Comparison of ENCODE assay signal across 1 cellular context in genomic region chr2:208163489-208163888, GRCh38.
TF ChIP-seq lines count a peak whose summit lies in the region.

A gene with protein sequence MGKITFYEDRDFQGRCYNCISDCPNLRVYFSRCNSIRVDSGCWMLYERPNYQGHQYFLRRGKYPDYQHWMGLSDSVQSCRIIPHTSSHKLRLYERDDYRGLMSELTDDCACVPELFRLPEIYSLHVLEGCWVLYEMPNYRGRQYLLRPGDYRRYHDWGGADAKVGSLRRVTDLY (minus strand): TSS chr2:208163589. CDS start chr2:208163556, 33 bp downstream.

TF ChIP-seq in GM23338, 12 proteins besides CTCF, POLR2A, EP300 and RAD21:
- no peak for TF ChIP-seq JUNB (IDR thresholded peaks at IDR 0.05; ENCODE audit: unreplicated experiment)
- no peak for TF ChIP-seq CREB1 (CRISPR knock-in tag; IDR thresholded peaks at IDR 0.05; ENCODE audit: low read depth)
- TF ChIP-seq, protein P1, sequence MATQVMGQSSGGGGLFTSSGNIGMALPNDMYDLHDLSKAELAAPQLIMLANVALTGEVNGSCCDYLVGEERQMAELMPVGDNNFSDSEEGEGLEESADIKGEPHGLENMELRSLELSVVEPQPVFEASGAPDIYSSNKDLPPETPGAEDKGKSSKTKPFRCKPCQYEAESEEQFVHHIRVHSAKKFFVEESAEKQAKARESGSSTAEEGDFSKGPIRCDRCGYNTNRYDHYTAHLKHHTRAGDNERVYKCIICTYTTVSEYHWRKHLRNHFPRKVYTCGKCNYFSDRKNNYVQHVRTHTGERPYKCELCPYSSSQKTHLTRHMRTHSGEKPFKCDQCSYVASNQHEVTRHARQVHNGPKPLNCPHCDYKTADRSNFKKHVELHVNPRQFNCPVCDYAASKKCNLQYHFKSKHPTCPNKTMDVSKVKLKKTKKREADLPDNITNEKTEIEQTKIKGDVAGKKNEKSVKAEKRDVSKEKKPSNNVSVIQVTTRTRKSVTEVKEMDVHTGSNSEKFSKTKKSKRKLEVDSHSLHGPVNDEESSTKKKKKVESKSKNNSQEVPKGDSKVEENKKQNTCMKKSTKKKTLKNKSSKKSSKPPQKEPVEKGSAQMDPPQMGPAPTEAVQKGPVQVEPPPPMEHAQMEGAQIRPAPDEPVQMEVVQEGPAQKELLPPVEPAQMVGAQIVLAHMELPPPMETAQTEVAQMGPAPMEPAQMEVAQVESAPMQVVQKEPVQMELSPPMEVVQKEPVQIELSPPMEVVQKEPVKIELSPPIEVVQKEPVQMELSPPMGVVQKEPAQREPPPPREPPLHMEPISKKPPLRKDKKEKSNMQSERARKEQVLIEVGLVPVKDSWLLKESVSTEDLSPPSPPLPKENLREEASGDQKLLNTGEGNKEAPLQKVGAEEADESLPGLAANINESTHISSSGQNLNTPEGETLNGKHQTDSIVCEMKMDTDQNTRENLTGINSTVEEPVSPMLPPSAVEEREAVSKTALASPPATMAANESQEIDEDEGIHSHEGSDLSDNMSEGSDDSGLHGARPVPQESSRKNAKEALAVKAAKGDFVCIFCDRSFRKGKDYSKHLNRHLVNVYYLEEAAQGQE (IDR thresholded peaks at IDR 0.05; ENCODE audit: unreplicated experiment), result no peak
- no peak for TF ChIP-seq EZH2phosphoT487 (IDR thresholded peaks at IDR 0.05; ENCODE audit: unreplicated experiment)
- TF ChIP-seq STAT1 (IDR thresholded peaks at IDR 0.05; ENCODE audit: unreplicated experiment), result no peak
- TF ChIP-seq, protein P2, sequence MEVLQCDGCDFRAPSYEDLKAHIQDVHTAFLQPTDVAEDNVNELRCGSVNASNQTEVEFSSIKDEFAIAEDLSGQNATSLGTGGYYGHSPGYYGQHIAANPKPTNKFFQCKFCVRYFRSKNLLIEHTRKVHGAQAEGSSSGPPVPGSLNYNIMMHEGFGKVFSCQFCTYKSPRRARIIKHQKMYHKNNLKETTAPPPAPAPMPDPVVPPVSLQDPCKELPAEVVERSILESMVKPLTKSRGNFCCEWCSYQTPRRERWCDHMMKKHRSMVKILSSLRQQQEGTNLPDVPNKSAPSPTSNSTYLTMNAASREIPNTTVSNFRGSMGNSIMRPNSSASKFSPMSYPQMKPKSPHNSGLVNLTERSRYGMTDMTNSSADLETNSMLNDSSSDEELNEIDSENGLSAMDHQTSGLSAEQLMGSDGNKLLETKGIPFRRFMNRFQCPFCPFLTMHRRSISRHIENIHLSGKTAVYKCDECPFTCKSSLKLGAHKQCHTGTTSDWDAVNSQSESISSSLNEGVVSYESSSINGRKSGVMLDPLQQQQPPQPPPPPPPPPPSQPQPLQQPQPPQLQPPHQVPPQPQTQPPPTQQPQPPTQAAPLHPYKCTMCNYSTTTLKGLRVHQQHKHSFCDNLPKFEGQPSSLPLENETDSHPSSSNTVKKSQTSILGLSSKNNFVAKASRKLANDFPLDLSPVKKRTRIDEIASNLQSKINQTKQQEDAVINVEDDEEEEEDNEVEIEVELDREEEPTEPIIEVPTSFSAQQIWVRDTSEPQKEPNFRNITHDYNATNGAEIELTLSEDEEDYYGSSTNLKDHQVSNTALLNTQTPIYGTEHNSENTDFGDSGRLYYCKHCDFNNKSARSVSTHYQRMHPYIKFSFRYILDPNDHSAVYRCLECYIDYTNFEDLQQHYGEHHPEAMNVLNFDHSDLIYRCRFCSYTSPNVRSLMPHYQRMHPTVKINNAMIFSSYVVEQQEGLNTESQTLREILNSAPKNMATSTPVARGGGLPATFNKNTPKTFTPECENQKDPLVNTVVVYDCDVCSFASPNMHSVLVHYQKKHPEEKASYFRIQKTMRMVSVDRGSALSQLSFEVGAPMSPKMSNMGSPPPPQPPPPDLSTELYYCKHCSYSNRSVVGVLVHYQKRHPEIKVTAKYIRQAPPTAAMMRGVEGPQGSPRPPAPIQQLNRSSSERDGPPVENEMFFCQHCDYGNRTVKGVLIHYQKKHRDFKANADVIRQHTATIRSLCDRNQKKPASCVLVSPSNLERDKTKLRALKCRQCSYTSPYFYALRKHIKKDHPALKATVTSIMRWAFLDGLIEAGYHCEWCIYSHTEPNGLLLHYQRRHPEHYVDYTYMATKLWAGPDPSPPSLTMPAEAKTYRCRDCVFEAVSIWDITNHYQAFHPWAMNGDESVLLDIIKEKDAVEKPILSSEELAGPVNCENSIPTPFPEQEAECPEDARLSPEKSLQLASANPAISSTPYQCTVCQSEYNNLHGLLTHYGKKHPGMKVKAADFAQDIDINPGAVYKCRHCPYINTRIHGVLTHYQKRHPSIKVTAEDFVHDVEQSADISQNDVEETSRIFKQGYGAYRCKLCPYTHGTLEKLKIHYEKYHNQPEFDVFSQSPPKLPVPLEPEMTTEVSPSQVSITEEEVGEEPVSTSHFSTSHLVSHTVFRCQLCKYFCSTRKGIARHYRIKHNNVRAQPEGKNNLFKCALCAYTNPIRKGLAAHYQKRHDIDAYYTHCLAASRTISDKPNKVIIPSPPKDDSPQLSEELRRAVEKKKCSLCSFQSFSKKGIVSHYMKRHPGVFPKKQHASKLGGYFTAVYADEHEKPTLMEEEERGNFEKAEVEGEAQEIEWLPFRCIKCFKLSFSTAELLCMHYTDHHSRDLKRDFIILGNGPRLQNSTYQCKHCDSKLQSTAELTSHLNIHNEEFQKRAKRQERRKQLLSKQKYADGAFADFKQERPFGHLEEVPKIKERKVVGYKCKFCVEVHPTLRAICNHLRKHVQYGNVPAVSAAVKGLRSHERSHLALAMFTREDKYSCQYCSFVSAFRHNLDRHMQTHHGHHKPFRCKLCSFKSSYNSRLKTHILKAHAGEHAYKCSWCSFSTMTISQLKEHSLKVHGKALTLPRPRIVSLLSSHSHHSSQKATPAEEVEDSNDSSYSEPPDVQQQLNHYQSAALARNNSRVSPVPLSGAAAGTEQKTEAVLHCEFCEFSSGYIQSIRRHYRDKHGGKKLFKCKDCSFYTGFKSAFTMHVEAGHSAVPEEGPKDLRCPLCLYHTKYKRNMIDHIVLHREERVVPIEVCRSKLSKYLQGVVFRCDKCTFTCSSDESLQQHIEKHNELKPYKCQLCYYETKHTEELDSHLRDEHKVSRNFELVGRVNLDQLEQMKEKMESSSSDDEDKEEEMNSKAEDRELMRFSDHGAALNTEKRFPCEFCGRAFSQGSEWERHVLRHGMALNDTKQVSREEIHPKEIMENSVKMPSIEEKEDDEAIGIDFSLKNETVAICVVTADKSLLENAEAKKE (CRISPR knock-in tag; IDR thresholded peaks at IDR 0.05), result no peak
- no peak for TF ChIP-seq ZNF331 (CRISPR knock-in tag; IDR thresholded peaks at IDR 0.05; ENCODE audit: low read depth)
- TF ChIP-seq NANOG (IDR thresholded peaks at IDR 0.05; ENCODE audit: borderline replicate concordance), result no peak
- TF ChIP-seq EZH2 (IDR thresholded peaks at IDR 0.05; ENCODE audit: low read depth, unreplicated experiment), result no peak
- TF ChIP-seq, protein P3, sequence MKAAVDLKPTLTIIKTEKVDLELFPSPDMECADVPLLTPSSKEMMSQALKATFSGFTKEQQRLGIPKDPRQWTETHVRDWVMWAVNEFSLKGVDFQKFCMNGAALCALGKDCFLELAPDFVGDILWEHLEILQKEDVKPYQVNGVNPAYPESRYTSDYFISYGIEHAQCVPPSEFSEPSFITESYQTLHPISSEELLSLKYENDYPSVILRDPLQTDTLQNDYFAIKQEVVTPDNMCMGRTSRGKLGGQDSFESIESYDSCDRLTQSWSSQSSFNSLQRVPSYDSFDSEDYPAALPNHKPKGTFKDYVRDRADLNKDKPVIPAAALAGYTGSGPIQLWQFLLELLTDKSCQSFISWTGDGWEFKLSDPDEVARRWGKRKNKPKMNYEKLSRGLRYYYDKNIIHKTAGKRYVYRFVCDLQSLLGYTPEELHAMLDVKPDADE (IDR thresholded peaks at IDR 0.05), result no peak
- TF ChIP-seq POLR2AphosphoS5 (IDR thresholded peaks at IDR 0.05; ENCODE audit: low read depth), result no peak
- no peak for TF ChIP-seq ZNF114 (CRISPR knock-in tag; IDR thresholded peaks at IDR 0.05)
